Comparison of ENCODE assay signal across 13 cellular contexts in genomic region chr6:27474672-27475071, GRCh38.
"Had no signal": no experiment of that assay in that cellular context is flagged by ENCODE, and none has a peak within 500 bp of the region (broad histone marks: within the 10 kb centered on the region; RNA-seq: fewer than 3 reads in every experiment).

No MANE protein-coding gene starts in this region.

- H3K27me3 Mint-ChIP-seq: activated naive CD4-positive, alpha-beta T cell treated with anti-CD3 and anti-CD28 coated beads, Interleukin-2, amount 50 U/mL, for 24 hours; natural killer cell treated with Interleukin-12 subunit alpha and Interleukin-12 subunit beta and Interleukin-15 and Interleukin-18, amount 100 ng/mL, for 72 hours had no signal

- H3K27ac ChIP-seq: suprapubic skin had no signal

- H3K27me3 ChIP-seq: suprapubic skin had no signal

- ATAC-seq: natural killer cell treated with Interleukin-12 subunit alpha and Interleukin-12 subunit beta and Interleukin-15 and Interleukin-18, amount 100 ng/mL, for 72 hours had no signal

- H3K9me3 Mint-ChIP-seq: activated naive CD4-positive, alpha-beta T cell treated with anti-CD3 and anti-CD28 coated beads, Interleukin-2, amount 50 U/mL, for 24 hours; natural killer cell treated with Interleukin-12 subunit alpha and Interleukin-12 subunit beta and Interleukin-15 and Interleukin-18, amount 100 ng/mL, for 72 hours had no signal

- DNase-seq: activated CD4-positive, alpha-beta T cell treated with anti-CD3 and anti-CD28 coated beads, Interleukin-2, amount 50 U/mL, for 48 hours; activated effector memory CD4-positive, alpha-beta T cell treated with Interleukin-2 at 50 U/mL for 16 hours; amygdala; dermis blood vessel endothelial cell; hippocampal formation; stimulated activated CD4-positive, alpha-beta T cell treated with anti-CD3 and anti-CD28 coated beads, Interleukin-12 subunit alpha, Interleukin-12 subunit beta, amount 100 ng/mL, for 4 hours; stimulated activated CD4-positive, alpha-beta T cell treated with anti-CD3 and anti-CD28 coated beads, Interleukin-2, amount 100 ng/mL, for 48 hours; stimulated activated naive CD4-positive, alpha-beta T cell treated with Interleukin-2 at 50 U/mL for 16 hours; T-helper 2 cell had no signal

- H3K36me3 ChIP-seq: suprapubic skin had no signal

- H3K9me3 ChIP-seq: suprapubic skin had no signal

- H3K4me3 ChIP-seq: lung, suprapubic skin had no signal

- H3K27ac Mint-ChIP-seq: activated naive CD4-positive, alpha-beta T cell treated with anti-CD3 and anti-CD28 coated beads, Interleukin-2, amount 50 U/mL, for 24 hours had no signal

- H3K4me3 Mint-ChIP-seq: natural killer cell treated with Interleukin-12 subunit alpha and Interleukin-12 subunit beta and Interleukin-15 and Interleukin-18, amount 100 ng/mL, for 72 hours had no signal
